ENCODE assay signal across 8 cellular contexts in the genomic region with DNA sequence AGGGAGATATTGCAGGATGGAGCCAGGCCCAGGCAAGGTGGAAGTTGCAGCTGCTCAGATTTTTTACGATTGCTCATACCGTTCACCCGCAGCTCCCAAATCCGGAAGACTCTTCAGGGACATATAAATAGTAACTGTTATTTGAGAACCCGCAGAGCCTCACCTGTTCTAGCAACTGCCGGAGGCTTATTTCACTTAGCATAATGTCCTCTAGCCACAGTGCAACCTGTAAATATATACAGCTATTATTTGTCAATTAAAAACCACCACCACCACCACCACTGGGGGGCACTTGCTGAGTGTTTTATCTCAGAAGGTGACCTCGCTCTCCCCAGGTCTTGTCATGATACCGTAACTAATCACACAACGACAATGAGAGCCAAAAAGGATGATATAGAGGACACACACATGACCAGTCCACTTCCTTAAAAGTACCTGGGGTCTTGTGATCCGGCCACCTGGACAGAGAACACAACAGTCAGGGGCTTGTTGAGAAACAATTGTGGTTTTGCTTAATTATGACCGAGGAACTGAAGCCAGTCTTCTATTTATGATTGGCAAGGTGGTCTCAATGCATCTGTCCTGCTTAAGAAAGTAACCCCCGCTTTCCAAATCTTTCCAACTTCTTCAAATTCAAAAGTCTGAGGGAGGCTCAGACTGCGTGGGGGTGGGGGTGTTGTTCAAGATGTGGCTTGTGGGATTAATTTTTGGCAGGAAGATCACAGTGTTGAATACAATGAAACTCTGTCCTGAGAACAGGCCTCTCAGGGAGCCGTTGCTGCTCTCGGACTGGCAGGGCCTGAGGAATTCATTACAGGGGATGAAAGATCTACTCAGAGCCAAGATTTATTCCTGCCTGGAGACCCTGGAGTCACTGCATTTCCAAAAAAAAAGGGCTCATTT.
DNase-seq lines count a peak whose midpoint lies in the region; ATAC-seq, FAIRE-seq and TF ChIP-seq lines count a peak whose summit lies in the region.

No MANE protein-coding gene starts in this region.

- H4K20me1 ChIP-seq in mammary epithelial cell (ENCODE audit: insufficient read depth, low read length) (no peaks in the 10 kb centered on the region), HepG2 (ENCODE audit: insufficient read depth, low read length) (no peaks in the 10 kb centered on the region)

- peak; percentile 47 for FAIRE-seq in HepG2 (lab: Jason Lieb, UNC)

- dilution Hi-C loops in mammary epithelial cell (cut with HindIII; ENCODE audit: low sequenced_read_pairs): no loop called here

- POLR2A ChIA-PET in HepG2 (lab: Yijun Ruan, JAX): interaction anchor here (1.0 kb wide), 1 partner anchor 106 kb away, joined by 3 read pairs; no protein-coding TSS in a partner anchor

- peak; percentile 65 for TF ChIP-seq CTCF in VCaP (conservative IDR thresholded peaks at IDR 0.05)
- TF ChIP-seq CTCF in mammary epithelial cell (conservative IDR thresholded peaks at IDR 0.05 in 1 of 2, IDR thresholded peaks at IDR 0.05 in 1 of 2; ENCODE audit: extremely low read depth in 1 of 2, insufficient read depth in 1 of 2, low read depth in 1 of 2, low read length in 2 of 2): peak; percentile 56 to 72
- peak; percentile 76 for TF ChIP-seq CTCF in HepG2 (CRISPR knock-in tag; IDR thresholded peaks at IDR 0.05)

- in situ Hi-C loops in ACHN (cut with HindIII; ENCODE audit: low pct_ligation_motif_present, low pct_unique_long_range_greater_than_20kb, low sequenced_read_pairs): no loop called here
- in situ Hi-C loops in mammary epithelial cell (cut with MboI; ENCODE audit: low sequenced_read_pairs in 2 of 2): loop anchor here (25.0 kb wide), 2 partner anchors 348 to 473 kb away; no protein-coding TSS in a partner anchor
- in situ Hi-C loops in HepG2 (cut with HindIII; ENCODE audit: extremely low pct_ligation_motif_present, low pct_unique_long_range_greater_than_20kb): no loop called here

- intact Hi-C loops in mammary epithelial cell (cut with micrococcal nuclease): loop anchor here (1.0 kb wide), 2 partner anchors 52 to 106 kb away; no protein-coding TSS in a partner anchor
- intact Hi-C loops in HepG2 (cut with micrococcal nuclease; ENCODE audit: unreplicated experiment): loop anchor here (1.0 kb wide), 1 partner anchor 106 kb away; no protein-coding TSS in a partner anchor

- no peak overlapping the region for H3K27ac ChIP-seq in VCaP
- H3K27ac ChIP-seq in mammary epithelial cell (ENCODE audit: insufficient read depth, low read depth, low read length): peak overlapping the region; percentile 81
- no peak overlapping the region for H3K27ac ChIP-seq in HepG2 (ENCODE audit: extremely low read length, insufficient read depth, low read length)

- ATAC-seq in HepG2: peak; percentile 78
- no peak for ATAC-seq in HG03565 (IDR thresholded peaks at IDR 0.05; ENCODE audit: unreplicated experiment)

- H2AFZ ChIP-seq in mammary epithelial cell (ENCODE audit: low read depth, low read length) (peak overlapping the region; percentile 66), HepG2 (ENCODE audit: low read length) (no peak overlapping the region)

- H3K4me1 ChIP-seq in mammary epithelial cell (ENCODE audit: insufficient read depth, low read length) (peaks cover 19% of the 10 kb centered on the region), HepG2 (ENCODE audit: insufficient read depth, low read length) (no peaks in the 10 kb centered on the region)

- H3K79me2 ChIP-seq in mammary epithelial cell (ENCODE audit: insufficient read depth, low read length): no peaks in the 10 kb centered on the region
- H3K79me2 ChIP-seq in HepG2 (ENCODE audit: insufficient read depth, low read length): no peaks in the 10 kb centered on the region

- H3K9ac ChIP-seq in mammary epithelial cell (ENCODE audit: insufficient read depth, low read length): peak overlapping the region; percentile 68
- H3K9ac ChIP-seq in HepG2 (ENCODE audit: insufficient read depth, low read depth, low read length): no peak overlapping the region

- H3K27me3 ChIP-seq in mammary epithelial cell (ENCODE audit: insufficient read depth, low read length) (no peaks in the 10 kb centered on the region), HepG2 (ENCODE audit: control insufficient read depth in 1 of 2, insufficient read depth in 2 of 2, low read length in 2 of 2) (peaks cover 6 to 44% of the 10 kb centered on the region in 2 experiments; a peak in 4 of 5 replicates)

- DNase-seq in ACHN (peak; percentile 36), GM19240 (ENCODE audit: insufficient read length, low spot score) (peak; percentile 23), NCI-H187 (lab: John Stamatoyannopoulos, UW) (peak; percentile 48 to 68), mammary epithelial cell (peak; percentile 85), HepG2 (ENCODE audit: low spot score) (peak; percentile 66)
- DNase-seq in stimulated activated CD8-positive, alpha-beta memory T cell treated with anti-CD3 and anti-CD28 coated beads, Interleukin-15, amount 100 ng/mL, for 1 hour (ENCODE audit: low read depth): peak; percentile 54

- TF ChIP-seq POLR2A in HepG2 (IDR thresholded peaks at IDR 0.05; ENCODE audit: insufficient read depth in 1 of 2, low read depth in 2 of 2, low read length in 2 of 2): no peak

- no peak for TF ChIP-seq EP300 in HepG2 (IDR thresholded peaks at IDR 0.05; ENCODE audit: low read depth in 2 of 2, low read length in 2 of 2)
- no peak for TF ChIP-seq EP300 in HepG2 (CRISPR knock-in tag; IDR thresholded peaks at IDR 0.05; ENCODE audit: borderline replicate concordance)

- H3K9me3 ChIP-seq in mammary epithelial cell (replicated peaks; ENCODE audit: insufficient read depth, low read length) (no peaks in the 10 kb centered on the region), HepG2 (ENCODE audit: low read length) (no peaks in the 10 kb centered on the region)

- 1% methylated on average over 12 of the region's 15 CpGs for WGBS in mammary epithelial cell (ENCODE audit: low coverage, missing lambda C conversion rate)
- WGBS in HepG2 (ENCODE audit: low lambda C conversion rate): 23% methylated on average over 15 of the region's 15 CpGs

- peak; percentile 78 for TF ChIP-seq RAD21 in HepG2 (CRISPR knock-in tag; IDR thresholded peaks at IDR 0.05)

- CTCF ChIA-PET in mammary epithelial cell (lab: Charles Lee; ENCODE audit: low non-redundant PET): interaction anchor here (0.6 to 0.8 kb wide), 7 partner anchors 11 to 112 kb away, joined by 3 to 7 read pairs (median 4); no protein-coding TSS in a partner anchor
- CTCF ChIA-PET in HepG2 (lab: Yijun Ruan, JAX; ENCODE audit: low intra/inter-chr PET ratio, low total read pairs): interaction anchor here (13.1 kb wide), 1 partner anchor 108 kb away, joined by 210 read pairs; a partner anchor contains a TSS

- no peak overlapping the region for H3K4me3 ChIP-seq in mammary epithelial cell (replicated peaks in 1 of 3; ENCODE audit: insufficient read depth in 1 of 3, low read depth in 2 of 3, low read length in 3 of 3)
- no peak overlapping the region for H3K4me3 ChIP-seq in HepG2 (replicated peaks in 1 of 3; ENCODE audit: insufficient read depth in 1 of 3, low read depth in 2 of 3, low read length in 3 of 3)

- TSS peak; percentile 74 for BruUV-seq in mammary epithelial cell (replicated peaks; lab: Mats Ljungman, UMichigan)
- no TSS peak for BruUV-seq in HepG2 (replicated peaks; lab: Mats Ljungman, UMichigan)

- no peaks in the 10 kb centered on the region for H3K36me3 ChIP-seq in mammary epithelial cell (ENCODE audit: insufficient read depth, low read length)
- H3K36me3 ChIP-seq in HepG2 (replicated peaks in 1 of 2; ENCODE audit: control insufficient read depth in 1 of 2, insufficient read depth in 2 of 2, low read length in 2 of 2): no peaks in the 10 kb centered on the region

- peak overlapping the region; percentile 66 for H3K4me2 ChIP-seq in mammary epithelial cell (ENCODE audit: insufficient read depth, low read depth, low read length)
- H3K4me2 ChIP-seq in HepG2 (ENCODE audit: low read depth, low read length): no peak overlapping the region

TF ChIP-seq in HepG2, 621 proteins besides CTCF, POLR2A, EP300 and RAD21 (continues in another document):
- TF ChIP-seq TBX2 (CRISPR knock-in tag; IDR thresholded peaks at IDR 0.05; ENCODE audit: borderline replicate concordance) (peak; percentile 27; the same call in 1 of the 2 replicates), ZNF326 (CRISPR knock-in tag; IDR thresholded peaks at IDR 0.05; ENCODE audit: borderline replicate concordance) (no peak)
- TF ChIP-seq, protein P1, sequence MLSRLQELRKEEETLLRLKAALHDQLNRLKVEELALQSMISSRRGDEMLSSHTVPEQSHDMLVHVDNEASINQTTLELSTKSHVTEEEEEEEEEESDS (CRISPR knock-in tag; IDR thresholded peaks at IDR 0.05; ENCODE audit: borderline replicate concordance): no peak

Comparison
In these comparisons a context has a peak if more than half of its experiments do, and no peak if none do; other contexts are left out.
1. DNase-seq: peak in every context shown above with its lines; median percentile 85 in mammary epithelial cell; 66 in HepG2; 58 in NCI-H187; 54 in stimulated activated CD8-positive, alpha-beta memory T cell treated with anti-CD3 and anti-CD28 coated beads, Interleukin-15, amount 100 ng/mL, for 1 hour; 36 in ACHN; 23 in GM19240.
2. in situ Hi-C loops: an anchor here in mammary epithelial cell (25.0 kb wide); none called in ACHN and HepG2.